8 cellular contexts compared by ENCODE assay signal in the genomic region with DNA sequence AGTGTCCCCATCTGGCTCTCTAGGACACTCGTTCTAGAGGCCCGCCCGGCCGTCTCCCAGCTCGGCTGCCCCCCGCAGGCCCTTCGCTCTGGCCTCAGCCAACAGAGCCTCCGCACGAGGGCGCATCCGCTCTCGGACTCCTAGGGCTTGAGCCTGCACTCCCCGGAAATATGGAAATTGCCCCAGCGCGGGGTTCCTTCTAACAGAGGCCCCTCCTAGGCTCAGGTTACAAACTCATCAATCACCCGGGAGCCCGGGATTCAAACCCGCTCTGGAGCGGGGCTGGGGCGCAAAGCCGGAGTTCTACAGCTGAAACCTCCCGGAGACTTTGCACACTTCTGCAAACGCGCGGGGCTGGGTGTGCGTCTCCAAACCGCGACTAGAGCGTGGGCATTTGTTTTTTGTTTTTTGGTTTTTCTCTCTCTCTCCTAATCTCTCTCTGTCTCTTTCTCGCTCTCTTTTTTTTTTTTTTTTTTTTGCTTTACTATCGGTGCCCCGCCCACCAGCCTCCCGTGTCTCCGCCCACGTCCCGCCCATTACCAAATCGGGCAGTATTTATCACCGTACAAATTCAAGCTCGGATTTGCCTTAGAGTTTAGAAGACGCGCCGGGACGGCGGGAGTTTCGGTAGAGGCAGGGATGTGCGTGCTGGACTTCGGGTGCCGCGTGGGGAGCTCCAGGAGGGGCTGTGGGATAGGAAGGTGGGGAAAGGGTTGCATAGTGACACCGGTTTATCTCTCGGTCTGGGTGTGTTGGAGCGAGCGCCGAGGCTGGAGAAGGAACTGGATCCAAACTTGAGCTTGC. TPM values are rescaled to one million over a fixed set of nuclear protein-coding genes. Genes with fewer than 3 reads are reported as not detected.
DNase-seq lines count a peak whose midpoint lies in the region; ATAC-seq, FAIRE-seq and TF ChIP-seq lines count a peak whose summit lies in the region.

No MANE protein-coding gene starts in this region.

- H3K27ac Mint-ChIP-seq in MCF 10A (ENCODE audit: low read depth, unreplicated experiment) = peak overlapping the region; percentile 73

- peak; percentile 88 for TF ChIP-seq POLR2A in H54 (IDR thresholded peaks at IDR 0.05; ENCODE audit: low read depth, low read length)

- H3K9me3 Mint-ChIP-seq in MCF 10A (ENCODE audit: unreplicated experiment) = no peaks in the 10 kb centered on the region

- in situ Hi-C loops in SK-MEL-5 (cut with HindIII; ENCODE audit: low pct_unique_long_range_greater_than_20kb, low sequenced_read_pairs) = no loop called here

- POLR2A ChIA-PET in MCF 10A (lab: Yijun Ruan, JAX) = interaction anchor here (0.7 to 2.3 kb wide), 8 partner anchors 9 to 631 kb away, joined by 3 to 34 read pairs (median 4); partner anchors contain the start of gene FOXC2

- no TSS peak for BruUV-seq in MCF 10A (replicated peaks; lab: Mats Ljungman, UMichigan)

- DNase-seq in AG09309 (ENCODE audit: low read depth) = peak; percentile 84
- peak; percentile 100 for DNase-seq in H54 (ENCODE audit: insufficient read length, low spot score)
- DNase-seq in SK-MEL-5 (ENCODE audit: low read depth, low spot score) = peak; percentile 61
- DNase-seq in MCF 10A (ENCODE audit: unreplicated experiment) = peak; percentile 98
- DNase-seq in iPS-NIHi7 (ENCODE audit: extremely low spot score) = peak; percentile 90

- H3K27ac ChIP-seq in skin epidermis = peak overlapping the region in 3 of 21 experiments; percentile 3 to 29 (median 7)

- CTCF ChIA-PET in MCF 10A (lab: Yijun Ruan, JAX) = interaction anchor here (0.6 to 2.1 kb wide), 12 partner anchors 11 to 490 kb away, joined by 3 to 15 read pairs (median 4); no protein-coding TSS in a partner anchor

- H3K4me1 Mint-ChIP-seq in MCF 10A (ENCODE audit: insufficient read depth, unreplicated experiment) = peaks cover 28% of the 10 kb centered on the region

- intact Hi-C loops in MCF 10A (cut with micrococcal nuclease) = loop anchor here (1.0 to 2.0 kb wide), 5 partner anchors 15 to 441 kb away; no protein-coding TSS in a partner anchor

- ATAC-seq in GM19023 (IDR thresholded peaks at IDR 0.05; ENCODE audit: unreplicated experiment) (no peak), GM21723 (IDR thresholded peaks at IDR 0.05; ENCODE audit: unreplicated experiment) (no peak)

- peak overlapping the region; percentile 55 for H3K4me3 ChIP-seq in AG09309 (ENCODE audit: control insufficient read depth, low read depth, low read length)
- H3K4me3 ChIP-seq in skin epidermis = peak overlapping the region in 6 of 7 experiments; percentile 14 to 31 (median 21)

- H3K27me3 Mint-ChIP-seq in MCF 10A (ENCODE audit: insufficient read depth, unreplicated experiment) = no peaks in the 10 kb centered on the region

- peaks cover 54% of the 10 kb centered on the region for H3K36me3 Mint-ChIP-seq in MCF 10A (ENCODE audit: insufficient read depth, unreplicated experiment)

- peak overlapping the region; percentile 87 for H3K4me3 Mint-ChIP-seq in MCF 10A (ENCODE audit: unreplicated experiment)

- TF ChIP-seq CTCF in AG09309 (IDR thresholded peaks at IDR 0.05; ENCODE audit: control insufficient read depth, insufficient read depth, low read depth, low read length, missing control alignments) (peak; percentile 91), MCF 10A (IDR thresholded peaks at IDR 0.05; ENCODE audit: unreplicated experiment) (peak; percentile 64)

- no peak for FAIRE-seq in H54 (lab: Jason Lieb, UNC)

RNA-seq across cellular contexts. Expression of gene FOXL1, which starts 2.4 kb away (rescaled TPM):
- total RNA-seq in SK-MEL-5 (2014; rRNA removed; shearing (Covaris generic)) = not detected in 2 replicates
- polyA plus RNA-seq in SK-MEL-5 (2015; cell fraction: cytosol; rRNA removed) = not detected in 2 replicates
- polyA plus RNA-seq in SK-MEL-5 (2015; cell fraction: nucleus; rRNA removed) = not detected in 2 replicates
- 4.7 and 4.9 TPM in 2 replicates for total RNA-seq in MCF 10A (2022)

RNA-seq across cellular contexts. Expression of gene FOXC2, which starts 9.3 kb away (rescaled TPM):
- not detected in 2 replicates for total RNA-seq in SK-MEL-5 (2014; rRNA removed; shearing (Covaris generic))
- 0.15 TPM in 1 of 2 replicates, not detected in the other for polyA plus RNA-seq in SK-MEL-5 (2015; cell fraction: cytosol; rRNA removed)
- polyA plus RNA-seq in SK-MEL-5 (2015; cell fraction: nucleus; rRNA removed) = 0.28 TPM in 1 of 2 replicates, not detected in the other
- 16.8 and 22.5 TPM in 2 replicates for total RNA-seq in MCF 10A (2022)

RNA-seq across cellular contexts. Expression of gene MTHFSD, which starts 20.9 kb away (rescaled TPM):
- 6.3 and 9.1 TPM in 2 replicates for total RNA-seq in SK-MEL-5 (2014; rRNA removed; shearing (Covaris generic))
- polyA plus RNA-seq in SK-MEL-5 (2015; cell fraction: cytosol; rRNA removed) = 11.2 and 16.7 TPM in 2 replicates
- polyA plus RNA-seq in SK-MEL-5 (2015; cell fraction: nucleus; rRNA removed) = 72.1 and 88.6 TPM in 2 replicates
- total RNA-seq in MCF 10A (2022) = 30.7 and 39.1 TPM in 2 replicates

Comparison
In these comparisons a context has a peak if more than half of its experiments do, and no peak if none do; other contexts are left out.
1. RNA of gene FOXC2, which starts 9.3 kb away (total RNA-seq): 16.8 to 22.5 TPM in MCF 10A; not detected in SK-MEL-5; every median in the first group is over 10 times any median in the second.
2. Peak in every context shown above with its lines, with median percentiles within 50 percentile points of each other: DNase-seq.